Comparison of ENCODE assay signal across 1 cellular context in genomic region chr10:62390497-62391176, GRCh38.
TF ChIP-seq lines count a peak whose summit lies in the region.

No MANE protein-coding gene starts in this region.

TF ChIP-seq in IMR-90, 13 proteins besides CTCF, POLR2A, EP300 and RAD21:
- TF ChIP-seq MAZ (IDR thresholded peaks at IDR 0.05; ENCODE audit: borderline replicate concordance, low read depth, low read length) (no peak), RCOR1 (IDR thresholded peaks at IDR 0.05; ENCODE audit: insufficient replicate concordance, low read length) (no peak), USF2 (IDR thresholded peaks at IDR 0.05; ENCODE audit: low read depth, low read length) (no peak), MXI1 (IDR thresholded peaks at IDR 0.05; ENCODE audit: borderline replicate concordance, low read depth, low read length) (no peak), CEBPB (IDR thresholded peaks at IDR 0.05; ENCODE audit: low read depth, low read length) (no peak), RFX5 (IDR thresholded peaks at IDR 0.05; ENCODE audit: low read depth, low read length) (no peak), MAFK (IDR thresholded peaks at IDR 0.05; ENCODE audit: low read depth, low read length) (no peak), FOS (IDR thresholded peaks at IDR 0.05; ENCODE audit: low read depth, low read length) (no peak), NFE2L2 (IDR thresholded peaks at IDR 0.05; ENCODE audit: low read depth, low read length) (no peak), BHLHE40 (IDR thresholded peaks at IDR 0.05; ENCODE audit: low read depth, low read length) (no peak), SMC3 (IDR thresholded peaks at IDR 0.05; ENCODE audit: low read depth, low read length) (no peak), ELK1 (IDR thresholded peaks at IDR 0.05; ENCODE audit: borderline replicate concordance, low read depth, low read length) (no peak), CHD1 (IDR thresholded peaks at IDR 0.05; ENCODE audit: low read depth, low read length) (no peak)
